In the genomic region with DNA sequence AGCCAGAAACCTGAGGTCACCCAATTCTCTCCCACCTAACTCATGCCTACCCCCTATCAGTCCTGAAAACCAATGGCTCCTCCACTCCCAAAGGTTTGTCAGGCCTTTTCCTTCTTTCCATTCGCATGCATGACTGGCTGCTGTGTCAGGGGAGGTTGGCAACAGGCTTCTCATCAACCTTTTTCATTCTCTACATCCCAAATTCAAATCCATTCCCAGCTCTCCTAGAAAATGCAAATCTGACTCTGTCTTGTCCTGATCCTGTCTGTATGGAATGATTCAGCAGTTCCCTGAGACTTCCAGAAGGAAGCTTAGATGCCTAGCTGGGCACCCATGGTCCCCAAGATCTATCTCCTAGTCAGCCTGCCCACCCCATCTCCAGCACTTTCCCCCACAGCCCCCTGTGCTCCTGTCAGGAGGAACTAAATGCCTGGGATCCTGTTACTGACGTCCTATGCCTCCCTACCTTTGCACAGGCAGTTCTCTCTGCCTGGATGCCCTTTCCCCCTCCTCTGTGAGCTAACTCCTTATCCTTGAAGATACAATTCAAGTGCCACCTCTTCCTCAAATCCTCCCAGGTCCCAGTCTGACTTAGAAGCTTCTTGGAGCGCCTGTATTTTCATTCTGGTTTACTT, we compare ENCODE assay signal across 16 cellular contexts. TPM values are rescaled to one million over a fixed set of nuclear protein-coding genes. Genes with fewer than 3 reads are reported as not detected.
DNase-seq lines count a peak whose midpoint lies in the region; ATAC-seq and TF ChIP-seq lines count a peak whose summit lies in the region.
"Had no signal": no experiment of that assay in that cellular context is flagged by ENCODE, and none has a peak within 500 bp of the region (broad histone marks: within the 10 kb centered on the region; RNA-seq: fewer than 3 reads in every experiment).

No MANE protein-coding gene starts in this region.

- H3K4me1 ChIP-seq in right atrium auricular region (peaks cover 0 to 35% of the 10 kb centered on the region in 2 donors), right cardiac atrium (ENCODE audit: control insufficient read depth, insufficient read depth, low read length) (peaks cover 11% of the 10 kb centered on the region), parathyroid adenoma (peaks cover 15% of the 10 kb centered on the region)

- no peak for DNase-seq in right atrium auricular region (ENCODE audit: low spot score)
- no peak for DNase-seq in Right ventricle myocardium inferior (ENCODE audit: missing footprints)
- no peak for DNase-seq in right cardiac atrium
- no peak for DNase-seq in Kasumi-1 (lab: John Stamatoyannopoulos, UW)
- DNase-seq in NCI-H1105 (lab: John Stamatoyannopoulos, UW): no peak
- DNase-seq: ACHN; activated CD4-positive, alpha-beta T cell treated with anti-CD3 and anti-CD28 coated beads for 4 hours; activated T-cell treated with anti-CD3 and anti-CD28 coated beads, Interleukin-2, amount 50 U/mL, for 24 hours; NCI-H1092; NCI-H446; PC-3 had no signal

- H3K27me3 ChIP-seq in right atrium auricular region (no peaks in the 10 kb centered on the region), right cardiac atrium (ENCODE audit: control insufficient read depth, insufficient read depth) (no peaks in the 10 kb centered on the region), parathyroid adenoma (ENCODE audit: control insufficient read depth, insufficient read depth, low read length) (no peaks in the 10 kb centered on the region)
- H3K27me3 ChIP-seq: suprapubic skin had no signal

- H3K9ac ChIP-seq in parathyroid adenoma: no peak overlapping the region

- no peaks in the 10 kb centered on the region for H3K79me2 ChIP-seq in parathyroid adenoma

- H3K4me2 ChIP-seq in parathyroid adenoma (ENCODE audit: low read length): no peak overlapping the region

- ATAC-seq in Right ventricle myocardium inferior (no peak), right cardiac atrium (no peak), GM18907 (IDR thresholded peaks at IDR 0.05; ENCODE audit: unreplicated experiment) (no peak), SK-N-SH treated with all-trans-retinoic acid at 6 μM for 48 hours (no peak)
- ATAC-seq: natural killer cell treated with Interleukin-12 subunit alpha and Interleukin-12 subunit beta and Interleukin-15 and Interleukin-18, amount 100 ng/mL, for 72 hours; PC-3 had no signal

- H3K9me3 ChIP-seq in right atrium auricular region: no peaks in the 10 kb centered on the region
- no peaks in the 10 kb centered on the region for H3K9me3 ChIP-seq in right cardiac atrium (ENCODE audit: control insufficient read depth, low read length)
- H3K9me3 ChIP-seq in parathyroid adenoma (ENCODE audit: control insufficient read depth, low read length): no peaks in the 10 kb centered on the region
- H3K9me3 ChIP-seq: suprapubic skin had no signal

- H3K36me3 ChIP-seq in right atrium auricular region (no peaks in the 10 kb centered on the region), parathyroid adenoma (ENCODE audit: control insufficient read depth, insufficient read depth, low read length) (no peaks in the 10 kb centered on the region)
- H3K36me3 ChIP-seq: suprapubic skin had no signal

- H3K27ac ChIP-seq in right atrium auricular region: peak overlapping the region; percentile 89 to 94
- peak overlapping the region; percentile 65 for H3K27ac ChIP-seq in right cardiac atrium (ENCODE audit: low read length)
- no peak overlapping the region for H3K27ac ChIP-seq in parathyroid adenoma

- TF ChIP-seq CTCF in right atrium auricular region (IDR thresholded peaks at IDR 0.05) (no peak), parathyroid adenoma (IDR thresholded peaks at IDR 0.05) (no peak)

- 80% methylated on average over 3 of the region's 3 CpGs for WGBS in right cardiac atrium

- intact Hi-C loops in Right ventricle myocardium inferior (cut with DNase I) (no loop called here), right cardiac atrium (cut with DNase I) (no loop called here)

- peak overlapping the region; percentile 94 for H2AFZ ChIP-seq in parathyroid adenoma

- H3K4me3 ChIP-seq in right atrium auricular region (peak overlapping the region in 1 of 2 donors; percentile 57), right cardiac atrium (ENCODE audit: low read length) (no peak overlapping the region), parathyroid adenoma (ENCODE audit: low read depth, low read length) (no peak overlapping the region)

TF ChIP-seq in SK-N-SH treated with all-trans-retinoic acid at 6 μM for 48 hours, 23 proteins besides CTCF, POLR2A, EP300 and RAD21 (continues in another document):
- TF ChIP-seq ISL1 (CRISPR knock-in tag; IDR thresholded peaks at IDR 0.05): no peak
- TF ChIP-seq, protein P1, sequence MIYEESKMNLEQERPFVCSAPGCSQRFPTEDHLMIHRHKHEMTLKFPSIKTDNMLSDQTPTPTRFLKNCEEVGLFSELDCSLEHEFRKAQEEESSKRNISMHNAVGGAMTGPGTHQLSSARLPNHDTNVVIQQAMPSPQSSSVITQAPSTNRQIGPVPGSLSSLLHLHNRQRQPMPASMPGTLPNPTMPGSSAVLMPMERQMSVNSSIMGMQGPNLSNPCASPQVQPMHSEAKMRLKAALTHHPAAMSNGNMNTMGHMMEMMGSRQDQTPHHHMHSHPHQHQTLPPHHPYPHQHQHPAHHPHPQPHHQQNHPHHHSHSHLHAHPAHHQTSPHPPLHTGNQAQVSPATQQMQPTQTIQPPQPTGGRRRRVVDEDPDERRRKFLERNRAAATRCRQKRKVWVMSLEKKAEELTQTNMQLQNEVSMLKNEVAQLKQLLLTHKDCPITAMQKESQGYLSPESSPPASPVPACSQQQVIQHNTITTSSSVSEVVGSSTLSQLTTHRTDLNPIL (CRISPR knock-in tag; IDR thresholded peaks at IDR 0.05; ENCODE audit: low read depth): no peak
- TF ChIP-seq, protein P2, sequence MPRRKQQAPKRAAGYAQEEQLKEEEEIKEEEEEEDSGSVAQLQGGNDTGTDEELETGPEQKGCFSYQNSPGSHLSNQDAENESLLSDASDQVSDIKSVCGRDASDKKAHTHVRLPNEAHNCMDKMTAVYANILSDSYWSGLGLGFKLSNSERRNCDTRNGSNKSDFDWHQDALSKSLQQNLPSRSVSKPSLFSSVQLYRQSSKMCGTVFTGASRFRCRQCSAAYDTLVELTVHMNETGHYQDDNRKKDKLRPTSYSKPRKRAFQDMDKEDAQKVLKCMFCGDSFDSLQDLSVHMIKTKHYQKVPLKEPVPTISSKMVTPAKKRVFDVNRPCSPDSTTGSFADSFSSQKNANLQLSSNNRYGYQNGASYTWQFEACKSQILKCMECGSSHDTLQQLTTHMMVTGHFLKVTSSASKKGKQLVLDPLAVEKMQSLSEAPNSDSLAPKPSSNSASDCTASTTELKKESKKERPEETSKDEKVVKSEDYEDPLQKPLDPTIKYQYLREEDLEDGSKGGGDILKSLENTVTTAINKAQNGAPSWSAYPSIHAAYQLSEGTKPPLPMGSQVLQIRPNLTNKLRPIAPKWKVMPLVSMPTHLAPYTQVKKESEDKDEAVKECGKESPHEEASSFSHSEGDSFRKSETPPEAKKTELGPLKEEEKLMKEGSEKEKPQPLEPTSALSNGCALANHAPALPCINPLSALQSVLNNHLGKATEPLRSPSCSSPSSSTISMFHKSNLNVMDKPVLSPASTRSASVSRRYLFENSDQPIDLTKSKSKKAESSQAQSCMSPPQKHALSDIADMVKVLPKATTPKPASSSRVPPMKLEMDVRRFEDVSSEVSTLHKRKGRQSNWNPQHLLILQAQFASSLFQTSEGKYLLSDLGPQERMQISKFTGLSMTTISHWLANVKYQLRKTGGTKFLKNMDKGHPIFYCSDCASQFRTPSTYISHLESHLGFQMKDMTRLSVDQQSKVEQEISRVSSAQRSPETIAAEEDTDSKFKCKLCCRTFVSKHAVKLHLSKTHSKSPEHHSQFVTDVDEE (CRISPR knock-in tag; IDR thresholded peaks at IDR 0.05): no peak
- TF ChIP-seq ZFP30 (CRISPR knock-in tag; IDR thresholded peaks at IDR 0.05): no peak
- no peak for TF ChIP-seq TOX (CRISPR knock-in tag; IDR thresholded peaks at IDR 0.05; ENCODE audit: borderline replicate concordance)
- no peak for TF ChIP-seq TCF4 (CRISPR knock-in tag; IDR thresholded peaks at IDR 0.05; ENCODE audit: borderline replicate concordance)
- no peak for TF ChIP-seq ZC3H10 (CRISPR knock-in tag; IDR thresholded peaks at IDR 0.05)
- no peak for TF ChIP-seq SNAI2 (CRISPR knock-in tag; IDR thresholded peaks at IDR 0.05)
- TF ChIP-seq, protein P3, sequence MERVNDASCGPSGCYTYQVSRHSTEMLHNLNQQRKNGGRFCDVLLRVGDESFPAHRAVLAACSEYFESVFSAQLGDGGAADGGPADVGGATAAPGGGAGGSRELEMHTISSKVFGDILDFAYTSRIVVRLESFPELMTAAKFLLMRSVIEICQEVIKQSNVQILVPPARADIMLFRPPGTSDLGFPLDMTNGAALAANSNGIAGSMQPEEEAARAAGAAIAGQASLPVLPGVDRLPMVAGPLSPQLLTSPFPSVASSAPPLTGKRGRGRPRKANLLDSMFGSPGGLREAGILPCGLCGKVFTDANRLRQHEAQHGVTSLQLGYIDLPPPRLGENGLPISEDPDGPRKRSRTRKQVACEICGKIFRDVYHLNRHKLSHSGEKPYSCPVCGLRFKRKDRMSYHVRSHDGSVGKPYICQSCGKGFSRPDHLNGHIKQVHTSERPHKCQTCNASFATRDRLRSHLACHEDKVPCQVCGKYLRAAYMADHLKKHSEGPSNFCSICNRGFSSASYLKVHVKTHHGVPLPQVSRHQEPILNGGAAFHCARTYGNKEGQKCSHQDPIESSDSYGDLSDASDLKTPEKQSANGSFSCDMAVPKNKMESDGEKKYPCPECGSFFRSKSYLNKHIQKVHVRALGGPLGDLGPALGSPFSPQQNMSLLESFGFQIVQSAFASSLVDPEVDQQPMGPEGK (CRISPR knock-in tag; IDR thresholded peaks at IDR 0.05; ENCODE audit: borderline replicate concordance): no peak
- TF ChIP-seq, protein P4, sequence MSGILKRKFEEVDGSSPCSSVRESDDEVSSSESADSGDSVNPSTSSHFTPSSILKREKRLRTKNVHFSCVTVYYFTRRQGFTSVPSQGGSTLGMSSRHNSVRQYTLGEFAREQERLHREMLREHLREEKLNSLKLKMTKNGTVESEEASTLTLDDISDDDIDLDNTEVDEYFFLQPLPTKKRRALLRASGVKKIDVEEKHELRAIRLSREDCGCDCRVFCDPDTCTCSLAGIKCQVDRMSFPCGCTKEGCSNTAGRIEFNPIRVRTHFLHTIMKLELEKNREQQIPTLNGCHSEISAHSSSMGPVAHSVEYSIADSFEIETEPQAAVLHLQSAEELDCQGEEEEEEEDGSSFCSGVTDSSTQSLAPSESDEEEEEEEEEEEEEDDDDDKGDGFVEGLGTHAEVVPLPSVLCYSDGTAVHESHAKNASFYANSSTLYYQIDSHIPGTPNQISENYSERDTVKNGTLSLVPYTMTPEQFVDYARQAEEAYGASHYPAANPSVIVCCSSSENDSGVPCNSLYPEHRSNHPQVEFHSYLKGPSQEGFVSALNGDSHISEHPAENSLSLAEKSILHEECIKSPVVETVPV (CRISPR knock-in tag; IDR thresholded peaks at IDR 0.05): no peak
- TF ChIP-seq OSR1 (CRISPR knock-in tag; IDR thresholded peaks at IDR 0.05): no peak

RNA-seq across cellular contexts. Expression of a gene that starts 5.1 kb away (rescaled TPM):
- 100 to 1,000 TPM in 1 of 2 donors, 10 to 100 TPM in 1; 67.6 to 105 TPM for total RNA-seq in right atrium auricular region
- total RNA-seq in Right ventricle myocardium inferior: 105 TPM
- total RNA-seq in right cardiac atrium: 100 to 1,000 TPM in 2 of 4 donors, 10 to 100 TPM in 2; 94.3 to 116 (median 103) TPM
- polyA plus RNA-seq in right cardiac atrium: 41.7 TPM

RNA-seq across cellular contexts. Expression of a gene that starts 33.1 kb away (rescaled TPM):
- 1 to 10 TPM; 1.3 to 2.6 TPM for total RNA-seq in right atrium auricular region
- total RNA-seq in Right ventricle myocardium inferior: 2.1 TPM
- total RNA-seq in right cardiac atrium: 1 to 10 TPM; 2.6 to 4.1 (median 3.2) TPM
- polyA plus RNA-seq in right cardiac atrium: 3.2 TPM
